9 cellular contexts compared by ENCODE assay signal in genomic region chr7:924541-925231, GRCh38. TPM values are rescaled to one million over a fixed set of nuclear protein-coding genes. Genes with fewer than 3 reads are reported as not detected.
DNase-seq lines count a peak whose midpoint lies in the region; ATAC-seq and TF ChIP-seq lines count a peak whose summit lies in the region.
"Had no signal": no experiment of that assay in that cellular context is flagged by ENCODE, and none has a peak within 500 bp of the region (broad histone marks: within the 10 kb centered on the region; RNA-seq: fewer than 3 reads in every experiment).

No MANE protein-coding gene starts in this region.

- no peak overlapping the region for H4K91ac ChIP-seq in mesenchymal stem cell (ENCODE audit: low read length)

- H4K8ac ChIP-seq in mesenchymal stem cell (ENCODE audit: low read length), result no peak overlapping the region

- peak overlapping the region in 9 of 10 experiments; percentile 18 to 61 (median 41); a peak in 14 of 20 replicates for H3K4me3 ChIP-seq in BLaER1 treated with 17β-estradiol and CSF1 and Interleukin-3, amounts not matched to agents 10 nM and 100 nM
- H3K4me3 ChIP-seq in mesenchymal stem cell (ENCODE audit: insufficient read depth in 1 of 2, low read depth in 1 of 2, low read length in 2 of 2), result no peak overlapping the region
- no peak overlapping the region for H3K4me3 ChIP-seq in transverse colon

- H3K4me1 Mint-ChIP-seq in activated CD8-positive, alpha-beta memory T cell treated with anti-CD3 and anti-CD28 coated beads, Interleukin-2, amount 10 ng/mL, durations not matched to agents 7 days and 5 days, result peaks cover 54% of the 10 kb centered on the region
- H3K4me1 Mint-ChIP-seq: brain had no signal

- no peaks in the 10 kb centered on the region for H3K79me1 ChIP-seq in mesenchymal stem cell (replicated peaks; ENCODE audit: low read length, poor library complexity, severe bottlenecking)

- 82% methylated on average over 21 of the region's 24 CpGs for WGBS in mesenchymal stem cell
- WGBS in transverse colon (ENCODE audit: low coverage in 1 of 2), 2 donors, result 36% methylated on average over 19 of the region's 24 CpGs; no CpG with 5 or more reads in 1 of the 2 donors

- no peak overlapping the region for H2BK5ac ChIP-seq in mesenchymal stem cell (ENCODE audit: low read depth, low read length, poor library complexity, severe bottlenecking)

- H3K27me3 Mint-ChIP-seq in activated CD8-positive, alpha-beta memory T cell treated with anti-CD3 and anti-CD28 coated beads, Interleukin-2, amount 10 ng/mL, durations not matched to agents 7 days and 5 days, result peaks cover 21% of the 10 kb centered on the region
- H3K27me3 Mint-ChIP-seq: brain had no signal

- H3K4me3 Mint-ChIP-seq in activated CD8-positive, alpha-beta memory T cell treated with anti-CD3 and anti-CD28 coated beads, Interleukin-2, amount 10 ng/mL, durations not matched to agents 7 days and 5 days, result peak overlapping the region; percentile 59
- H3K4me3 Mint-ChIP-seq: brain had no signal

- H3K36me3 ChIP-seq in BLaER1 treated with 17β-estradiol and CSF1 and Interleukin-3, amounts not matched to agents 10 nM and 100 nM, result peaks cover 0 to 37% (median 9%) of the 10 kb centered on the region in 11 experiments; a peak in 10 of 22 replicates
- H3K36me3 ChIP-seq in mesenchymal stem cell (ENCODE audit: control insufficient read depth in 1 of 2, insufficient read depth in 2 of 2, low read depth in 1 of 2, low read length in 2 of 2), result no peaks in the 10 kb centered on the region
- H3K36me3 ChIP-seq in transverse colon, result no peaks in the 10 kb centered on the region

- no peak overlapping the region for H3K23ac ChIP-seq in mesenchymal stem cell (ENCODE audit: low read length in 2 of 2)

- H3K9ac ChIP-seq in BLaER1 treated with 17β-estradiol and CSF1 and Interleukin-3, amounts not matched to agents 10 nM and 100 nM, result peak overlapping the region; percentile 42 to 76 (median 70); a peak in 21 of 22 replicates
- H3K9ac ChIP-seq in mesenchymal stem cell (ENCODE audit: low read length), result no peak overlapping the region

- CTCF ChIA-PET in activated CD8-positive, alpha-beta memory T cell treated with anti-CD3 and anti-CD28 coated beads, Interleukin-2, amount 10 ng/mL, durations not matched to agents 7 days and 5 days (lab: Charles Lee), result interaction anchor here (1.0 to 1.4 kb wide), 2 partner anchors 15 to 252 kb away, joined by 4 read pairs; no protein-coding TSS in a partner anchor

- intact Hi-C loops in transverse colon (cut with DNase I; ENCODE audit: low total_unique reads), result loop anchor here (5.0 kb wide), 1 partner anchor 513 kb away; no protein-coding TSS in a partner anchor

- no peak overlapping the region for H3K14ac ChIP-seq in mesenchymal stem cell (ENCODE audit: low read length in 2 of 2)

- no peak overlapping the region for H2BK12ac ChIP-seq in mesenchymal stem cell (ENCODE audit: low read length in 2 of 2)

- H3K27ac ChIP-seq in BLaER1 treated with 17β-estradiol and CSF1 and Interleukin-3, amounts not matched to agents 10 nM and 100 nM, result peak overlapping the region in 10 of 11 experiments; percentile 41 to 85 (median 80); a peak in 19 of 22 replicates
- H3K27ac ChIP-seq in mesenchymal stem cell (ENCODE audit: low read length, poor library complexity, severe bottlenecking) (no peak overlapping the region), transverse colon (peak overlapping the region; percentile 89 to 93 (median 90))

- peak; percentile 56 for ATAC-seq in GM19351 (IDR thresholded peaks at IDR 0.05; ENCODE audit: unreplicated experiment)
- peak; percentile 35 for ATAC-seq in HG03521 (IDR thresholded peaks at IDR 0.05; ENCODE audit: unreplicated experiment)
- ATAC-seq in activated CD8-positive, alpha-beta memory T cell treated with anti-CD3 and anti-CD28 coated beads, Interleukin-2, amount 10 ng/mL, durations not matched to agents 7 days and 5 days, result peak; percentile 49

- no peak overlapping the region for H3K4ac ChIP-seq in mesenchymal stem cell (ENCODE audit: low read depth in 1 of 2, low read length in 2 of 2)

- peaks cover 3% of the 10 kb centered on the region for H3K36me3 Mint-ChIP-seq in activated CD8-positive, alpha-beta memory T cell treated with anti-CD3 and anti-CD28 coated beads, Interleukin-2, amount 10 ng/mL, durations not matched to agents 7 days and 5 days

- H2BK120ac ChIP-seq in mesenchymal stem cell (ENCODE audit: low read depth, low read length), result no peak overlapping the region

- no peak overlapping the region for H2AFZ ChIP-seq in mesenchymal stem cell (ENCODE audit: low read depth, low read length)

- peak; percentile 85 for DNase-seq in activated CD8-positive, alpha-beta memory T cell treated with anti-CD3 and anti-CD28 coated beads, Interleukin-2, amount 10 ng/mL, durations not matched to agents 7 days and 5 days
- DNase-seq in mesenchymal stem cell, result no peak
- peak; percentile 38 for DNase-seq in transverse colon
- no peak for DNase-seq in NCI-H2029 treated with DMSO at 0.1 percent for 48 hours (lab: John Stamatoyannopoulos, UW)
- no peak for DNase-seq in T-helper 9 cell

- no peak for TF ChIP-seq CTCF in transverse colon (IDR thresholded peaks at IDR 0.05)

- H3K4me2 ChIP-seq in BLaER1 treated with 17β-estradiol and CSF1 and Interleukin-3, amounts not matched to agents 10 nM and 100 nM, result peak overlapping the region; percentile 85 to 100 (median 96)
- H3K4me2 ChIP-seq in mesenchymal stem cell (ENCODE audit: low read length, poor library complexity, severe bottlenecking), result peak overlapping the region; percentile 24

- peaks cover 0 to 7% (median 0%) of the 10 kb centered on the region in 11 experiments; a peak in 2 of 22 replicates for H4K20me1 ChIP-seq in BLaER1 treated with 17β-estradiol and CSF1 and Interleukin-3, amounts not matched to agents 10 nM and 100 nM

- H2AK5ac ChIP-seq in mesenchymal stem cell (ENCODE audit: low read length, severe bottlenecking), result no peak overlapping the region

- H2BK15ac ChIP-seq in mesenchymal stem cell (ENCODE audit: low read depth, poor library complexity, severe bottlenecking), result peak overlapping the region; percentile 62

- no peaks in the 10 kb centered on the region for H3K9me3 ChIP-seq in BLaER1 treated with 17β-estradiol and CSF1 and Interleukin-3, amounts not matched to agents 10 nM and 100 nM (replicated peaks in 1 of 11)
- no peaks in the 10 kb centered on the region for H3K9me3 ChIP-seq in mesenchymal stem cell (ENCODE audit: control insufficient read depth, low read length)
- H3K9me3 ChIP-seq in transverse colon, result no peaks in the 10 kb centered on the region

- H3K27ac Mint-ChIP-seq in activated CD8-positive, alpha-beta memory T cell treated with anti-CD3 and anti-CD28 coated beads, Interleukin-2, amount 10 ng/mL, durations not matched to agents 7 days and 5 days, result peak overlapping the region; percentile 75
- H3K27ac Mint-ChIP-seq: brain had no signal

- no peak for TF ChIP-seq EP300 in transverse colon (IDR thresholded peaks at IDR 0.05; ENCODE audit: low read depth)

- H3K4me1 ChIP-seq in BLaER1 treated with 17β-estradiol and CSF1 and Interleukin-3, amounts not matched to agents 10 nM and 100 nM, result peaks cover 88 to 98% (median 94%) of the 10 kb centered on the region in 10 experiments
- H3K4me1 ChIP-seq in mesenchymal stem cell (ENCODE audit: control insufficient read depth, insufficient read depth, low read depth, low read length) (peaks cover 30% of the 10 kb centered on the region), transverse colon (peaks cover 44 to 87% (median 73%) of the 10 kb centered on the region in 4 donors)

- no peaks in the 10 kb centered on the region for H3K27me3 ChIP-seq in BLaER1 treated with 17β-estradiol and CSF1 and Interleukin-3, amounts not matched to agents 10 nM and 100 nM
- H3K27me3 ChIP-seq in mesenchymal stem cell (ENCODE audit: control insufficient read depth in 1 of 2, insufficient read depth in 1 of 2, low read length in 2 of 2) (peaks cover 0 to 26% of the 10 kb centered on the region in 2 experiments), transverse colon (no peaks in the 10 kb centered on the region)

- H3K9me3 Mint-ChIP-seq in activated CD8-positive, alpha-beta memory T cell treated with anti-CD3 and anti-CD28 coated beads, Interleukin-2, amount 10 ng/mL, durations not matched to agents 7 days and 5 days (ENCODE audit: low read depth), result no peaks in the 10 kb centered on the region
- H3K9me3 Mint-ChIP-seq: brain had no signal

- no peak overlapping the region for H3K18ac ChIP-seq in mesenchymal stem cell (ENCODE audit: low read depth in 1 of 2, low read length in 2 of 2)

- TF ChIP-seq POLR2A in transverse colon (IDR thresholded peaks at IDR 0.05), result peak; percentile 18

- in situ Hi-C loops in transverse colon (cut with MboI; ENCODE audit: low pct_ligation_motif_present in 1 of 4, low pct_unique_long_range_greater_than_20kb in 1 of 4, low sequenced_read_pairs in 3 of 4), result no loop called here

RNA-seq across cellular contexts. Expression of gene ADAP1, which starts 29.8 kb away (rescaled TPM):
- 10 to 100 TPM; 12.4 to 30.8 TPM for total RNA-seq in activated CD8-positive, alpha-beta memory T cell treated with anti-CD3 and anti-CD28 coated beads, Interleukin-2, amount 10 ng/mL, durations not matched to agents 7 days and 5 days
- 0.97 TPM for polyA plus RNA-seq in mesenchymal stem cell (2013, experiment 1 of 2)
- 0.84 TPM for polyA plus RNA-seq in mesenchymal stem cell (2013, experiment 2 of 2)
- 100 to 1,000 TPM in 3 of 4 donors, 10 to 100 TPM in 1; 84.9 to 360 (median 169) TPM for total RNA-seq in transverse colon

RNA-seq across cellular contexts. Expression of gene GET4, which starts 48.3 kb away (rescaled TPM):
- 10 to 100 TPM; 38.0 to 39.2 TPM for total RNA-seq in activated CD8-positive, alpha-beta memory T cell treated with anti-CD3 and anti-CD28 coated beads, Interleukin-2, amount 10 ng/mL, durations not matched to agents 7 days and 5 days
- 23.7 TPM for polyA plus RNA-seq in mesenchymal stem cell (2013, experiment 1 of 2)
- 23.3 TPM for polyA plus RNA-seq in mesenchymal stem cell (2013, experiment 2 of 2)
- total RNA-seq in transverse colon, result 100 to 1,000 TPM in 2 of 4 donors, 10 to 100 TPM in 2; 49.4 to 116 (median 85.2) TPM

RNA-seq across cellular contexts. Expression of gene COX19, which starts 50.7 kb away (rescaled TPM):
- total RNA-seq in activated CD8-positive, alpha-beta memory T cell treated with anti-CD3 and anti-CD28 coated beads, Interleukin-2, amount 10 ng/mL, durations not matched to agents 7 days and 5 days, result 10 to 100 TPM; 18.7 to 18.9 TPM
- polyA plus RNA-seq in mesenchymal stem cell (2013, experiment 1 of 2), result 6.3 TPM
- 5.9 TPM for polyA plus RNA-seq in mesenchymal stem cell (2013, experiment 2 of 2)
- total RNA-seq in transverse colon, result 10 to 100 TPM in 3 of 4 donors, 1 to 10 TPM in 1; 8.6 to 30.2 (median 16.9) TPM

RNA-seq across cellular contexts. Expression of gene CYP2W1, which starts 58.3 kb away (rescaled TPM):
- not detected for total RNA-seq in activated CD8-positive, alpha-beta memory T cell treated with anti-CD3 and anti-CD28 coated beads, Interleukin-2, amount 10 ng/mL, durations not matched to agents 7 days and 5 days
- not detected for polyA plus RNA-seq in mesenchymal stem cell (2013, experiment 1 of 2)
- not detected for polyA plus RNA-seq in mesenchymal stem cell (2013, experiment 2 of 2)
- total RNA-seq in transverse colon, result under 1 TPM in 2 of 4 donors, not detected in 2; 0.41 to 0.95 TPM

Comparison
In these comparisons a context has a peak if more than half of its experiments do, and no peak if none do; other contexts are left out.
1. H3K4me3 ChIP-seq: peak in BLaER1 treated with 17β-estradiol and CSF1 and Interleukin-3, amounts not matched to agents 10 nM and 100 nM (9 of 10); none in mesenchymal stem cell (0 of 2) and transverse colon (0 of 4).
2. DNase-seq: peak in activated CD8-positive, alpha-beta memory T cell treated with anti-CD3 and anti-CD28 coated beads, Interleukin-2, amount 10 ng/mL, durations not matched to agents 7 days and 5 days (single experiment) and transverse colon (single experiment); none in mesenchymal stem cell (single experiment), NCI-H2029 treated with DMSO at 0.1 percent for 48 hours (single experiment) and T-helper 9 cell (single experiment).
3. Peak in every context shown above with its lines, with median percentiles within 50 percentile points of each other: ATAC-seq.